In the genomic region with DNA sequence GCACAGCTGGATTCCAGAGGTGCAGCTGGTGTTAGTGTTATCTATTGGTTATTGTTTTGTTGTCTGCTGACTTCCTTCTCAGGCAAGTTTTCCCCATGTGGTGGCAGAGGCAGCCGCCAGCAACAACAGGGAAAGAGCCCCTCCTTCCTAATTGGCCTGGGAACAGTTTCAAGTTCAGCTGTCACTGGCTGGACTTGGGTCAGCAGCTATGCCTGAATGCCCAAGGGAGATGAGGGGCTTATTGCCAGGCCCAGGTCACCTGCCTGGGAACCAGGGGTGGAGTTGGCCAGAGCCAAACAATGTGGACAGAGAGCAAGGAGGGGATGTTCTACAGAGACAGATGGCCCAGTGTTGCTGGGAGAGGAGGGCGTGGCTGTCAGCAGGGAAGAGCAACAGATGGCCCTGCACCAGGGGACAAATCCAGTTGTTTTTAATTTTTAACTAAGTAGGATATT, we compare ENCODE assay signal across 8 cellular contexts. TPM values are rescaled to one million over a fixed set of nuclear protein-coding genes. Genes with fewer than 3 reads are reported as not detected.
DNase-seq lines count a peak whose midpoint lies in the region; ATAC-seq and TF ChIP-seq lines count a peak whose summit lies in the region.

No MANE protein-coding gene starts in this region.

- no peaks in the 10 kb centered on the region; the same call in 1 of the 2 replicates for H3K36me3 ChIP-seq in iPS-20b (ENCODE audit: insufficient read depth, low read depth, low read length)
- H3K36me3 ChIP-seq in spleen = peaks cover 0 to 25% (median 4%) of the 10 kb centered on the region in 6 donors
- 0 out of 2 replicates have a peak, but pooled peaks cover 5% of the 10 kb centered on the region for H3K36me3 ChIP-seq in PC-9 (ENCODE audit: low read depth)

- 0 out of 2 replicates have a peak, but pooled peaks cover 5% of the 10 kb centered on the region for H3F3A ChIP-seq in PC-9 (ENCODE audit: insufficient read depth, low read depth)

- H3K79me2 ChIP-seq in PC-9 (ENCODE audit: low read depth) = no peaks in the 10 kb centered on the region

- H3K27ac Mint-ChIP-seq in T-helper 2 cell treated with Interferon-gamma antibody and Interleukin-4, amounts not matched to agents 5 μg/mL and 100 μg/mL, for 36 hours = peak overlapping the region; percentile 43
- H3K27ac Mint-ChIP-seq in activated naive CD8-positive, alpha-beta T cell treated with anti-CD3 and anti-CD28 coated beads, Interleukin-2, amount 10 ng/mL, durations not matched to agents 7 days and 5 days = peak overlapping the region; percentile 73

- H3K9me3 Mint-ChIP-seq in T-helper 2 cell treated with Interferon-gamma antibody and Interleukin-4, amounts not matched to agents 5 μg/mL and 100 μg/mL, for 36 hours = no peaks in the 10 kb centered on the region
- no peaks in the 10 kb centered on the region for H3K9me3 Mint-ChIP-seq in activated naive CD8-positive, alpha-beta T cell treated with anti-CD3 and anti-CD28 coated beads, Interleukin-2, amount 10 ng/mL, durations not matched to agents 7 days and 5 days

- H3K9me2 ChIP-seq in PC-9 (ENCODE audit: insufficient read depth) = no peaks in the 10 kb centered on the region

- intact Hi-C loops in spleen (cut with DNase I; ENCODE audit: low total_unique reads) (no loop called here), PC-9 (cut with micrococcal nuclease; ENCODE audit: unreplicated experiment) (no loop called here)

- no peak for ATAC-seq in activated naive CD8-positive, alpha-beta T cell treated with anti-CD3 and anti-CD28 coated beads, Interleukin-2, amount 10 ng/mL, durations not matched to agents 7 days and 5 days (ENCODE audit: low read depth)

- no peaks in the 10 kb centered on the region for H4K20me1 ChIP-seq in PC-9 (ENCODE audit: insufficient read depth)

- H3K4me1 ChIP-seq in iPS-20b (ENCODE audit: insufficient read depth, low read length) (peaks cover 13% of the 10 kb centered on the region; the same call in 1 of the 2 replicates), spleen (peaks cover 37 to 58% (median 45%) of the 10 kb centered on the region in 6 donors), PC-9 (replicated peaks; ENCODE audit: insufficient read depth) (no peaks in the 10 kb centered on the region; the same call in 1 of the 2 replicates)

- H3K9me3 ChIP-seq in iPS-20b (ENCODE audit: insufficient read depth, low read depth, low read length) (no peaks in the 10 kb centered on the region), spleen (peaks cover 0 to under 1% (median 0%) of the 10 kb centered on the region in 8 donors), PC-9 (ENCODE audit: insufficient read depth, low read depth) (no peaks in the 10 kb centered on the region)

- WGBS in spleen, 5 donors = 58 to 75% (median 70%) methylated on average over 2 of the region's 2 CpGs

- H3K4me1 Mint-ChIP-seq in T-helper 2 cell treated with Interferon-gamma antibody and Interleukin-4, amounts not matched to agents 5 μg/mL and 100 μg/mL, for 36 hours (ENCODE audit: low read depth) = peaks cover 46% of the 10 kb centered on the region
- H3K4me1 Mint-ChIP-seq in activated naive CD8-positive, alpha-beta T cell treated with anti-CD3 and anti-CD28 coated beads, Interleukin-2, amount 10 ng/mL, durations not matched to agents 7 days and 5 days = peaks cover 41% of the 10 kb centered on the region

- H3K4me3 ChIP-seq in iPS-20b (ENCODE audit: low read length) (no peak overlapping the region), spleen (no peak overlapping the region), PC-9 (no peak overlapping the region)

- H3K36me3 Mint-ChIP-seq in T-helper 2 cell treated with Interferon-gamma antibody and Interleukin-4, amounts not matched to agents 5 μg/mL and 100 μg/mL, for 36 hours (ENCODE audit: low read depth) = peaks cover 50% of the 10 kb centered on the region
- H3K36me3 Mint-ChIP-seq in activated naive CD8-positive, alpha-beta T cell treated with anti-CD3 and anti-CD28 coated beads, Interleukin-2, amount 10 ng/mL, durations not matched to agents 7 days and 5 days = peaks cover 20% of the 10 kb centered on the region

- H3K4me3 Mint-ChIP-seq in T-helper 2 cell treated with Interferon-gamma antibody and Interleukin-4, amounts not matched to agents 5 μg/mL and 100 μg/mL, for 36 hours = peak overlapping the region; percentile 24
- no peak overlapping the region for H3K4me3 Mint-ChIP-seq in activated naive CD8-positive, alpha-beta T cell treated with anti-CD3 and anti-CD28 coated beads, Interleukin-2, amount 10 ng/mL, durations not matched to agents 7 days and 5 days

- H2AFZ ChIP-seq in PC-9 = no peak overlapping the region

- TF ChIP-seq CTCF in spleen (IDR thresholded peaks at IDR 0.05 in 8 of 11, conservative IDR thresholded peaks at IDR 0.05 in 3 of 11) (no peak), PC-9 (conservative IDR thresholded peaks at IDR 0.05) (no peak)

- POLR2A ChIA-PET in activated naive CD8-positive, alpha-beta T cell treated with anti-CD3 and anti-CD28 coated beads, Interleukin-2, amount 10 ng/mL, durations not matched to agents 7 days and 5 days (lab: Charles Lee) = no interaction called here
- POLR2A ChIA-PET in PC-9 (lab: Charles Lee; ENCODE audit: unreplicated experiment) = no interaction called here

- H3K27ac ChIP-seq in iPS-20b (ENCODE audit: low read length) (peak overlapping the region; percentile 25), spleen (peak overlapping the region in 6 of 8 donors; percentile 17 to 77 (median 70)), PC-9 (no peak overlapping the region)

- TF ChIP-seq POLR2A in spleen (IDR thresholded peaks at IDR 0.05) = no peak

- no peak for DNase-seq in T-helper 2 cell treated with Interferon-gamma antibody and Interleukin-4, amounts not matched to agents 5 μg/mL and 100 μg/mL, for 36 hours (ENCODE audit: low spot score)
- DNase-seq in T-helper 2 cell (no peak), spleen (no peak), UCSD-AML1 (lab: John Stamatoyannopoulos, UW; ENCODE audit: unreplicated experiment) (no peak), PC-9 (no peak)
- DNase-seq in activated naive CD8-positive, alpha-beta T cell treated with anti-CD3 and anti-CD28 coated beads, Interleukin-2, amount 10 ng/mL, durations not matched to agents 7 days and 5 days = no peak
- no peak for DNase-seq in stimulated activated CD4-positive, alpha-beta T cell treated with anti-CD3 and anti-CD28 coated beads, Interleukin-2, amount 100 ng/mL, for 48 hours

- H3K27me3 ChIP-seq in iPS-20b (ENCODE audit: insufficient read depth, low read length) (no peaks in the 10 kb centered on the region), spleen (replicated peaks in 1 of 7) (no peaks in the 10 kb centered on the region), PC-9 (ENCODE audit: insufficient read depth, low read depth) (no peaks in the 10 kb centered on the region)

- no peak overlapping the region for H3K9ac ChIP-seq in iPS-20b (ENCODE audit: low read depth, low read length)

- no peaks in the 10 kb centered on the region for H3K27me3 Mint-ChIP-seq in T-helper 2 cell treated with Interferon-gamma antibody and Interleukin-4, amounts not matched to agents 5 μg/mL and 100 μg/mL, for 36 hours (ENCODE audit: low read depth)
- H3K27me3 Mint-ChIP-seq in activated naive CD8-positive, alpha-beta T cell treated with anti-CD3 and anti-CD28 coated beads, Interleukin-2, amount 10 ng/mL, durations not matched to agents 7 days and 5 days = no peaks in the 10 kb centered on the region

- CTCF ChIA-PET in PC-9 (lab: Charles Lee) = no interaction called here

- H3K4me2 ChIP-seq in PC-9 = no peak overlapping the region

- no TSS peak for BruUV-seq in PC-9 (replicated peaks; lab: Mats Ljungman, UMichigan)

RNA-seq across cellular contexts. Expression of a gene that starts 38.3 kb away (rescaled TPM):
- total RNA-seq in activated naive CD8-positive, alpha-beta T cell treated with anti-CD3 and anti-CD28 coated beads, Interleukin-2, amount 10 ng/mL, durations not matched to agents 7 days and 5 days = 10 to 100 TPM; 29.9 to 32.0 TPM
- total RNA-seq in spleen = 10 to 100 TPM; 44.6 to 90.1 (median 51.9) TPM
- 10 to 100 TPM; 15.5 to 28.9 (median 27.8) TPM for polyA plus RNA-seq in spleen
- 34.1 and 42.7 TPM in 2 replicates for total RNA-seq in PC-9 (2021)
